ENCODE assay signal across 8 cellular contexts in the genomic region with DNA sequence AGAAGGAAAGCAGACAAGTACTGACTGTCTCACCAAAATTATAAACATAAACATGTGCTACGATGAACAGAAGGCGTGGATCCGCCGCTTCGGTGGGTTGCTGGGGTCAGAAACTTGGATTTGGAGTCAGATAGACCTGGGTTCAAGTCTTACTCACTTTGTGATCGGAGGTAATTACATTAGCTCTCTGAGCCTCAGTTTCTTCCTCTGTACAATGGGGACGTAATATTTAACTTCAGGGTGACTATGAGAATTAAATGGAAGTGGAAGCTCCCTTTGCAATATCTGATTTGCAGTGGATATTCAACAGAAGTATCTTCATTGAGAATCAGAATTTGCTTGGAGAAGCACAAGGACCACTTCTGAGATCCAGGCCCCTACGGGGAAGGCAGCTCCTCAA. TPM values are rescaled to one million over a fixed set of nuclear protein-coding genes. Genes with fewer than 3 reads are reported as not detected.
"Had no signal": no experiment of that assay in that cellular context is flagged by ENCODE, and none has a peak within 500 bp of the region (broad histone marks: within the 10 kb centered on the region; RNA-seq: fewer than 3 reads in every experiment).

No MANE protein-coding gene starts in this region.

- H3K27ac ChIP-seq: GM23248, HL-60 had no signal

- H3K4me3 ChIP-seq: GM23248, HAP-1 had no signal

- H2AFZ ChIP-seq: GM23248 had no signal

- H3K4me1 ChIP-seq: HAP-1 had no signal

- H3K9ac ChIP-seq: GM23248 had no signal

- ATAC-seq: HCT116 had no signal

- H3K9me3 ChIP-seq: HAP-1 had no signal

- H3K36me3 ChIP-seq: HAP-1 had no signal

- DNase-seq: GM23248, H7, HFFc6, KG1 had no signal

RNA-seq across cellular contexts. Expression of a gene that starts 6.2 kb away (rescaled TPM):
- polyA plus RNA-seq: IgD-negative memory B cell had no signal
